ENCODE assay signal across 8 cellular contexts in genomic region chr2:68251855-68252406, GRCh38. TPM values are rescaled to one million over a fixed set of nuclear protein-coding genes. Genes with fewer than 3 reads are reported as not detected.
A peak's percentile ranks its signal among the peaks of the same experiment; 100 is the strongest.
DNase-seq lines count a peak whose midpoint lies in the region; ATAC-seq and TF ChIP-seq lines count a peak whose summit lies in the region.

No MANE protein-coding gene starts in this region.

- H3K4me1 ChIP-seq in iPS-20b (ENCODE audit: insufficient read depth, low read length): peaks cover 28% of the 10 kb centered on the region

- no peaks in the 10 kb centered on the region for H3K9me3 ChIP-seq in SK-N-MC (ENCODE audit: low read depth, low read length)
- H3K9me3 ChIP-seq in iPS-20b (ENCODE audit: insufficient read depth, low read depth, low read length): no peaks in the 10 kb centered on the region

- peaks cover 8% of the 10 kb centered on the region for H3K36me3 ChIP-seq in SK-N-MC (ENCODE audit: insufficient read depth, low read length)
- H3K36me3 ChIP-seq in iPS-20b (ENCODE audit: insufficient read depth, low read depth, low read length): no peaks in the 10 kb centered on the region

- peak; percentile 1 for ATAC-seq in HG02610 (IDR thresholded peaks at IDR 0.05; ENCODE audit: unreplicated experiment)
- ATAC-seq in GM21367 (IDR thresholded peaks at IDR 0.05; ENCODE audit: unreplicated experiment): no peak

- 0 to 1% (median 0%) methylated on average over 47 to 78 of the region's 78 CpGs for WGBS in adipose tissue, 3 donors

- no peaks in the 10 kb centered on the region for H3K27me3 ChIP-seq in iPS-20b (ENCODE audit: insufficient read depth, low read length)

- no peak for TF ChIP-seq CTCF in GM12875 (IDR thresholded peaks at IDR 0.05; ENCODE audit: borderline replicate concordance, insufficient read depth, low read depth, low read length)

- peak overlapping the region; percentile 61 for H3K4me3 ChIP-seq in GM12875 (ENCODE audit: low read depth, low read length)
- peak overlapping the region; percentile 95 for H3K4me3 ChIP-seq in SK-N-MC
- peak overlapping the region; percentile 83 for H3K4me3 ChIP-seq in iPS-20b (ENCODE audit: low read length)

- DNase-seq in SK-N-MC (ENCODE audit: low read depth, low spot score): no peak
- DNase-seq in stimulated activated CD4-positive, alpha-beta T cell treated with anti-CD3 and anti-CD28 coated beads, Interleukin-12 subunit alpha, Interleukin-12 subunit beta, amount 100 ng/mL, for 48 hours (ENCODE audit: low read depth in 2 of 3, low spot score in 1 of 3): peak in 2 of 3 donors; percentile 22 to 26
- DNase-seq in DMS153 treated with DMSO at 0.1 percent for 48 hours (lab: John Stamatoyannopoulos, UW; ENCODE audit: unreplicated experiment): no peak

- H3K27ac ChIP-seq in SK-N-MC (peak overlapping the region; percentile 81; the same call in 1 of the 2 replicates), adipose tissue (ENCODE audit: low read depth, low read length) (peak overlapping the region; percentile 100), iPS-20b (ENCODE audit: low read length) (no peak overlapping the region)

- H3K9ac ChIP-seq in SK-N-MC (ENCODE audit: insufficient read length) (peak overlapping the region; percentile 75), iPS-20b (ENCODE audit: low read depth, low read length) (peak overlapping the region; percentile 64; the same call in 1 of the 2 replicates)

RNA-seq across cellular contexts. Expression of gene PPP3R1, which starts 0.4 kb away (rescaled TPM):
- 10 to 100 TPM; 11.3 to 42.4 (median 27.0) TPM for polyA plus RNA-seq in adipose tissue

Comparison
In these comparisons a context has a peak if more than half of its experiments do, and no peak if none do; other contexts are left out.
1. DNase-seq: peak in stimulated activated CD4-positive, alpha-beta T cell treated with anti-CD3 and anti-CD28 coated beads, Interleukin-12 subunit alpha, Interleukin-12 subunit beta, amount 100 ng/mL, for 48 hours (2 of 3); none in SK-N-MC (single experiment) and DMS153 treated with DMSO at 0.1 percent for 48 hours (single experiment).
2. Peak in every context shown above with its lines, with median percentiles within 50 percentile points of each other: H3K4me3 ChIP-seq.